Comparison of ENCODE assay signal across 9 cellular contexts in the genomic region with DNA sequence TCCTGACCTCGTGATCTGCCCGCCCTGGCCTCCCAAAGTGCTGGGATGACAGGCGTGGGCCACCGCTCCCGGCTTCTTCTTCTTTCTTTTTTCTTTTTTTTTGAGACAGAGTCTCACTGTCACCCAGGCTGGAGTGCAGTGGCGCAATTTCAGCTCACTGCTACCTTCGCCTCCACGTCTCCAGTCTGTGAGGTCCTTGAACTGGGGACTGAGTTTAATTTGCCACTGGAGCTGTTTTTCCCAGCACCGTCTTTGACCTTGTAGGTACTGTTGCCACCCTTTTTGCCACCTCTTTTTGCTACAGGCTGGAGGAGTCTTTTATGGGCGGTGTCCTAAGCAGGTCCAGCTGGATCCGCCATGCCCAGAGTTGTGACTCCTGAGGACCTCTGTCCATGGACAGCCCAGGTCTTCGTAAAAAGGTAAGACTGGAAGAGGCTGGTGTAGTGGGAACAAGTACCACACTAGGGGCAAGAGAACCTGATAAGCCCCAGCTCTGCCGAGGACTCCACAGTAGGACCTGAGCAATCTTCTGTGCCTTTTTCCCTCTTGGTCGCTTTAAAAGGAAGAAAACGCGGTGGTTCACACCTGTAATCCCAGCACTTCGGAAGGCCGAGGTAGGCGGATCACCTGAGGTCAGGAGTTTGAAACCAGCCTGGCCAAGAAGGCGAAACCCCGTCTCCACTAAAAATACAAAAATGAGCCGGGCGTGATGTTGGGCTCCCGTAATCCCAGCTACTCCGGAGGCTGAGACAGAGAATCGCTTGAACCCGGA. TPM values are rescaled to one million over a fixed set of nuclear protein-coding genes. Genes with fewer than 3 reads are reported as not detected.
DNase-seq lines count a peak whose midpoint lies in the region; ATAC-seq and TF ChIP-seq lines count a peak whose summit lies in the region.
"Had no signal": no experiment of that assay in that cellular context is flagged by ENCODE, and none has a peak within 500 bp of the region (broad histone marks: within the 10 kb centered on the region; RNA-seq: fewer than 3 reads in every experiment).

No MANE protein-coding gene starts in this region.

- H3K4me1 ChIP-seq in SJCRH30 (peaks cover 6% of the 10 kb centered on the region; the same call in 1 of the 2 replicates), suprapubic skin (peaks cover 16% of the 10 kb centered on the region)

- H3K36me3 ChIP-seq in SJCRH30 (no peaks in the 10 kb centered on the region), suprapubic skin (no peaks in the 10 kb centered on the region)

- H3K36me3 Mint-ChIP-seq in MCF 10A (ENCODE audit: insufficient read depth, unreplicated experiment) (no peaks in the 10 kb centered on the region), memory B cell (no peaks in the 10 kb centered on the region)
- H3K36me3 Mint-ChIP-seq: activated naive CD4-positive, alpha-beta T cell treated with anti-CD3 and anti-CD28 coated beads, Interleukin-2, amount 50 U/mL, for 72 hours had no signal

- no TSS peak for BruUV-seq in MCF 10A (replicated peaks; lab: Mats Ljungman, UMichigan)

- H3K9me3 Mint-ChIP-seq in MCF 10A (ENCODE audit: unreplicated experiment) = no peaks in the 10 kb centered on the region
- H3K9me3 Mint-ChIP-seq in memory B cell = no peaks in the 10 kb centered on the region
- H3K9me3 Mint-ChIP-seq: activated naive CD4-positive, alpha-beta T cell treated with anti-CD3 and anti-CD28 coated beads, Interleukin-2, amount 50 U/mL, for 72 hours had no signal

- POLR2A ChIA-PET in MCF 10A (lab: Yijun Ruan, JAX) = interaction anchor here (0.5 to 5.5 kb wide), 35 partner anchors 8 to 395 kb away, joined by 3 to 125 read pairs (median 5); partner anchors contain the start of genes COX6A1, PXN, RAB35 and RPLP0

- no peak for TF ChIP-seq EP300 in suprapubic skin (IDR thresholded peaks at IDR 0.05)

- CTCF ChIA-PET in MCF 10A (lab: Yijun Ruan, JAX) = interaction anchor here (0.6 to 1.8 kb wide), 8 partner anchors 23 to 346 kb away, joined by 3 to 10 read pairs (median 4); no protein-coding TSS in a partner anchor

- intact Hi-C loops in MCF 10A (cut with micrococcal nuclease) = loop anchor here (1.0 kb wide), 1 partner anchor 59 kb away; no protein-coding TSS in a partner anchor

- H3K4me3 Mint-ChIP-seq in MCF 10A (ENCODE audit: unreplicated experiment) (no peak overlapping the region), memory B cell (no peak overlapping the region)

- H3K27ac ChIP-seq in SJCRH30 (peak overlapping the region; percentile 100), suprapubic skin (peak overlapping the region; percentile 98)

- H3K4me3 ChIP-seq in SJCRH30 (peak overlapping the region; percentile 33), suprapubic skin (peak overlapping the region; percentile 68)

- no peaks in the 10 kb centered on the region for H3K9me3 ChIP-seq in SJCRH30 (replicated peaks)
- no peaks in the 10 kb centered on the region for H3K9me3 ChIP-seq in suprapubic skin

- H3K27ac Mint-ChIP-seq in MCF 10A (ENCODE audit: low read depth, unreplicated experiment) = no peak overlapping the region
- no peak overlapping the region for H3K27ac Mint-ChIP-seq in memory B cell

- TF ChIP-seq CTCF in MCF 10A (IDR thresholded peaks at IDR 0.05; ENCODE audit: unreplicated experiment) = no peak
- no peak for TF ChIP-seq CTCF in suprapubic skin (IDR thresholded peaks at IDR 0.05)

- H3K4me1 Mint-ChIP-seq in MCF 10A (ENCODE audit: insufficient read depth, unreplicated experiment) = peaks cover 11% of the 10 kb centered on the region
- H3K4me1 Mint-ChIP-seq in memory B cell = peaks cover 12% of the 10 kb centered on the region

- WGBS in suprapubic skin = 23% methylated on average over 27 of the region's 27 CpGs

- no peak for TF ChIP-seq POLR2A in suprapubic skin (IDR thresholded peaks at IDR 0.05)

- no peak for ATAC-seq in memory B cell (ENCODE audit: low read depth)
- no peak for ATAC-seq in HG03135 (IDR thresholded peaks at IDR 0.05; ENCODE audit: unreplicated experiment)
- ATAC-seq in HG02623 (IDR thresholded peaks at IDR 0.05; ENCODE audit: unreplicated experiment) = no peak

- H3K27me3 ChIP-seq in SJCRH30 (peaks cover 3% of the 10 kb centered on the region; the same call in 1 of the 2 replicates), suprapubic skin (no peaks in the 10 kb centered on the region)

- H3K27me3 Mint-ChIP-seq in MCF 10A (ENCODE audit: insufficient read depth, unreplicated experiment) (no peaks in the 10 kb centered on the region), memory B cell (no peaks in the 10 kb centered on the region)

- peak; percentile 37 for DNase-seq in NK-92 treated with Interleukin-12 subunit alpha and Interleukin-12 subunit beta, amount 100 ng/mL, for 24 hours (lab: John Stamatoyannopoulos, UW)
- DNase-seq in NK-92 (lab: John Stamatoyannopoulos, UW; ENCODE audit: unreplicated experiment) (no peak), SJCRH30 (peak in 1 of 2 experiments; percentile 73), MCF 10A (ENCODE audit: unreplicated experiment) (peak; percentile 23), memory B cell (ENCODE audit: low spot score in 2 of 2) (peak; percentile 25 to 29), suprapubic skin (ENCODE audit: low spot score in 2 of 2) (peak in 1 of 2 donors; percentile 65)

RNA-seq across cellular contexts. Expression of gene RNU4-2, which starts 1.0 kb away (rescaled TPM):
- total RNA-seq in SJCRH30 (2014; rRNA removed; shearing (Covaris generic)) = under 0.01 TPM in 1 of 2 replicates, not detected in the other
- total RNA-seq in MCF 10A (2022) = 2,753 and 3,369 TPM in 2 replicates
- total RNA-seq in suprapubic skin = under 1 TPM; under 0.01 TPM

RNA-seq across cellular contexts. Expression of gene RNU4-1, which starts 2.3 kb away (rescaled TPM):
- under 0.01 TPM in 2 replicates for total RNA-seq in SJCRH30 (2014; rRNA removed; shearing (Covaris generic))
- total RNA-seq in MCF 10A (2022) (1,764 and 2,069 TPM in 2 replicates), suprapubic skin (not detected)

RNA-seq across cellular contexts. Expression of gene SIRT4, which starts 11.4 kb away (rescaled TPM):
- total RNA-seq in SJCRH30 (2014; rRNA removed; shearing (Covaris generic)) = 4.0 and 5.5 TPM in 2 replicates
- total RNA-seq in MCF 10A (2022) (0.61 TPM in 1 of 2 replicates, not detected in the other), suprapubic skin (1 to 10 TPM; 1.8 to 4.4 (median 3.6) TPM)

RNA-seq across cellular contexts. Expression of gene PXN, which starts 25.2 kb away (rescaled TPM):
- total RNA-seq in SJCRH30 (2014; rRNA removed; shearing (Covaris generic)) = 23.2 and 29.7 TPM in 2 replicates
- total RNA-seq in MCF 10A (2022) (216 and 256 TPM in 2 replicates), suprapubic skin (10 to 100 TPM; 37.2 to 63.7 (median 51.6) TPM)

RNA-seq across cellular contexts. Expression of gene PLA2G1B, which starts 36.9 kb away (rescaled TPM):
- not detected in 2 replicates for total RNA-seq in SJCRH30 (2014; rRNA removed; shearing (Covaris generic))
- not detected in 2 replicates for total RNA-seq in MCF 10A (2022)
- not detected for total RNA-seq in suprapubic skin
- total RNA-seq: activated naive CD4-positive, alpha-beta T cell treated with anti-CD3 and anti-CD28 coated beads, Interleukin-2, amount 50 U/mL, for 72 hours had no signal

Comparison
In these comparisons a context has a peak if more than half of its experiments do, and no peak if none do; other contexts are left out.
1. RNA of gene RNU4-2, which starts 1.0 kb away (total RNA-seq): 2,753 to 3,369 TPM in MCF 10A; under 0.01 TPM in SJCRH30 and under 0.01 TPM in suprapubic skin; every median in the first group is over 1,000 times any median in the second.
2. RNA of gene RNU4-1, which starts 2.3 kb away (total RNA-seq): 1,764 to 2,069 TPM in MCF 10A; under 0.01 TPM in SJCRH30 and not detected in suprapubic skin; every median in the first group is over 1,000 times any median in the second.